1 cellular context compared by ENCODE assay signal in the genomic region with DNA sequence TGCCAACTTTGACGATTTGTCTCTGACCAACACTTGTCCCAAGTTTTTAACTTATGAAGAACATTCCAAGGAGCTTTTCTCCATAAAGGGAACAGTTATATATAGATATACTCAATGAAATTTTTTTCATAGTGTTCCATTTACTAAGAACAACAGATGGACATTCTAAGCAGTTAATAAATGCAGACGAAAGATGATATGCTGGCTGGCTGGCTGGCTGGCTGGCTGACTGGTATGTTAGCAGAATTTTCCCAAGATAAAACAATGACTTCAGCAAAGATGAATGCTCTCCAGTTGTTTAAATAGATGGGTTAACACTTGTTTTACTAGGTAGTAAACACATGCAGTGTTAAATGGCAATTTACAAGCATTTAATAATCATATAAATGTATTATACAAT.
TF ChIP-seq lines count a peak whose summit lies in the region.

No MANE protein-coding gene starts in this region.

TF ChIP-seq in GM23338, 12 proteins besides CTCF, POLR2A, EP300 and RAD21 (continued from another document):
- TF ChIP-seq, protein P1, sequence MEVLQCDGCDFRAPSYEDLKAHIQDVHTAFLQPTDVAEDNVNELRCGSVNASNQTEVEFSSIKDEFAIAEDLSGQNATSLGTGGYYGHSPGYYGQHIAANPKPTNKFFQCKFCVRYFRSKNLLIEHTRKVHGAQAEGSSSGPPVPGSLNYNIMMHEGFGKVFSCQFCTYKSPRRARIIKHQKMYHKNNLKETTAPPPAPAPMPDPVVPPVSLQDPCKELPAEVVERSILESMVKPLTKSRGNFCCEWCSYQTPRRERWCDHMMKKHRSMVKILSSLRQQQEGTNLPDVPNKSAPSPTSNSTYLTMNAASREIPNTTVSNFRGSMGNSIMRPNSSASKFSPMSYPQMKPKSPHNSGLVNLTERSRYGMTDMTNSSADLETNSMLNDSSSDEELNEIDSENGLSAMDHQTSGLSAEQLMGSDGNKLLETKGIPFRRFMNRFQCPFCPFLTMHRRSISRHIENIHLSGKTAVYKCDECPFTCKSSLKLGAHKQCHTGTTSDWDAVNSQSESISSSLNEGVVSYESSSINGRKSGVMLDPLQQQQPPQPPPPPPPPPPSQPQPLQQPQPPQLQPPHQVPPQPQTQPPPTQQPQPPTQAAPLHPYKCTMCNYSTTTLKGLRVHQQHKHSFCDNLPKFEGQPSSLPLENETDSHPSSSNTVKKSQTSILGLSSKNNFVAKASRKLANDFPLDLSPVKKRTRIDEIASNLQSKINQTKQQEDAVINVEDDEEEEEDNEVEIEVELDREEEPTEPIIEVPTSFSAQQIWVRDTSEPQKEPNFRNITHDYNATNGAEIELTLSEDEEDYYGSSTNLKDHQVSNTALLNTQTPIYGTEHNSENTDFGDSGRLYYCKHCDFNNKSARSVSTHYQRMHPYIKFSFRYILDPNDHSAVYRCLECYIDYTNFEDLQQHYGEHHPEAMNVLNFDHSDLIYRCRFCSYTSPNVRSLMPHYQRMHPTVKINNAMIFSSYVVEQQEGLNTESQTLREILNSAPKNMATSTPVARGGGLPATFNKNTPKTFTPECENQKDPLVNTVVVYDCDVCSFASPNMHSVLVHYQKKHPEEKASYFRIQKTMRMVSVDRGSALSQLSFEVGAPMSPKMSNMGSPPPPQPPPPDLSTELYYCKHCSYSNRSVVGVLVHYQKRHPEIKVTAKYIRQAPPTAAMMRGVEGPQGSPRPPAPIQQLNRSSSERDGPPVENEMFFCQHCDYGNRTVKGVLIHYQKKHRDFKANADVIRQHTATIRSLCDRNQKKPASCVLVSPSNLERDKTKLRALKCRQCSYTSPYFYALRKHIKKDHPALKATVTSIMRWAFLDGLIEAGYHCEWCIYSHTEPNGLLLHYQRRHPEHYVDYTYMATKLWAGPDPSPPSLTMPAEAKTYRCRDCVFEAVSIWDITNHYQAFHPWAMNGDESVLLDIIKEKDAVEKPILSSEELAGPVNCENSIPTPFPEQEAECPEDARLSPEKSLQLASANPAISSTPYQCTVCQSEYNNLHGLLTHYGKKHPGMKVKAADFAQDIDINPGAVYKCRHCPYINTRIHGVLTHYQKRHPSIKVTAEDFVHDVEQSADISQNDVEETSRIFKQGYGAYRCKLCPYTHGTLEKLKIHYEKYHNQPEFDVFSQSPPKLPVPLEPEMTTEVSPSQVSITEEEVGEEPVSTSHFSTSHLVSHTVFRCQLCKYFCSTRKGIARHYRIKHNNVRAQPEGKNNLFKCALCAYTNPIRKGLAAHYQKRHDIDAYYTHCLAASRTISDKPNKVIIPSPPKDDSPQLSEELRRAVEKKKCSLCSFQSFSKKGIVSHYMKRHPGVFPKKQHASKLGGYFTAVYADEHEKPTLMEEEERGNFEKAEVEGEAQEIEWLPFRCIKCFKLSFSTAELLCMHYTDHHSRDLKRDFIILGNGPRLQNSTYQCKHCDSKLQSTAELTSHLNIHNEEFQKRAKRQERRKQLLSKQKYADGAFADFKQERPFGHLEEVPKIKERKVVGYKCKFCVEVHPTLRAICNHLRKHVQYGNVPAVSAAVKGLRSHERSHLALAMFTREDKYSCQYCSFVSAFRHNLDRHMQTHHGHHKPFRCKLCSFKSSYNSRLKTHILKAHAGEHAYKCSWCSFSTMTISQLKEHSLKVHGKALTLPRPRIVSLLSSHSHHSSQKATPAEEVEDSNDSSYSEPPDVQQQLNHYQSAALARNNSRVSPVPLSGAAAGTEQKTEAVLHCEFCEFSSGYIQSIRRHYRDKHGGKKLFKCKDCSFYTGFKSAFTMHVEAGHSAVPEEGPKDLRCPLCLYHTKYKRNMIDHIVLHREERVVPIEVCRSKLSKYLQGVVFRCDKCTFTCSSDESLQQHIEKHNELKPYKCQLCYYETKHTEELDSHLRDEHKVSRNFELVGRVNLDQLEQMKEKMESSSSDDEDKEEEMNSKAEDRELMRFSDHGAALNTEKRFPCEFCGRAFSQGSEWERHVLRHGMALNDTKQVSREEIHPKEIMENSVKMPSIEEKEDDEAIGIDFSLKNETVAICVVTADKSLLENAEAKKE (CRISPR knock-in tag; IDR thresholded peaks at IDR 0.05), result no peak
- TF ChIP-seq ZNF114 (CRISPR knock-in tag; IDR thresholded peaks at IDR 0.05) (no peak), NANOG (IDR thresholded peaks at IDR 0.05; ENCODE audit: borderline replicate concordance) (no peak), JUNB (IDR thresholded peaks at IDR 0.05; ENCODE audit: unreplicated experiment) (no peak)
- TF ChIP-seq, protein P2, sequence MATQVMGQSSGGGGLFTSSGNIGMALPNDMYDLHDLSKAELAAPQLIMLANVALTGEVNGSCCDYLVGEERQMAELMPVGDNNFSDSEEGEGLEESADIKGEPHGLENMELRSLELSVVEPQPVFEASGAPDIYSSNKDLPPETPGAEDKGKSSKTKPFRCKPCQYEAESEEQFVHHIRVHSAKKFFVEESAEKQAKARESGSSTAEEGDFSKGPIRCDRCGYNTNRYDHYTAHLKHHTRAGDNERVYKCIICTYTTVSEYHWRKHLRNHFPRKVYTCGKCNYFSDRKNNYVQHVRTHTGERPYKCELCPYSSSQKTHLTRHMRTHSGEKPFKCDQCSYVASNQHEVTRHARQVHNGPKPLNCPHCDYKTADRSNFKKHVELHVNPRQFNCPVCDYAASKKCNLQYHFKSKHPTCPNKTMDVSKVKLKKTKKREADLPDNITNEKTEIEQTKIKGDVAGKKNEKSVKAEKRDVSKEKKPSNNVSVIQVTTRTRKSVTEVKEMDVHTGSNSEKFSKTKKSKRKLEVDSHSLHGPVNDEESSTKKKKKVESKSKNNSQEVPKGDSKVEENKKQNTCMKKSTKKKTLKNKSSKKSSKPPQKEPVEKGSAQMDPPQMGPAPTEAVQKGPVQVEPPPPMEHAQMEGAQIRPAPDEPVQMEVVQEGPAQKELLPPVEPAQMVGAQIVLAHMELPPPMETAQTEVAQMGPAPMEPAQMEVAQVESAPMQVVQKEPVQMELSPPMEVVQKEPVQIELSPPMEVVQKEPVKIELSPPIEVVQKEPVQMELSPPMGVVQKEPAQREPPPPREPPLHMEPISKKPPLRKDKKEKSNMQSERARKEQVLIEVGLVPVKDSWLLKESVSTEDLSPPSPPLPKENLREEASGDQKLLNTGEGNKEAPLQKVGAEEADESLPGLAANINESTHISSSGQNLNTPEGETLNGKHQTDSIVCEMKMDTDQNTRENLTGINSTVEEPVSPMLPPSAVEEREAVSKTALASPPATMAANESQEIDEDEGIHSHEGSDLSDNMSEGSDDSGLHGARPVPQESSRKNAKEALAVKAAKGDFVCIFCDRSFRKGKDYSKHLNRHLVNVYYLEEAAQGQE (IDR thresholded peaks at IDR 0.05; ENCODE audit: unreplicated experiment), result no peak
